In genomic region chr3:140434261-140434905, GRCh38 we compare ENCODE assay signal across 18 cellular contexts.
"Had no signal": no experiment of that assay in that cellular context is flagged by ENCODE, and none has a peak within 500 bp of the region (broad histone marks: within the 10 kb centered on the region; RNA-seq: fewer than 3 reads in every experiment).

No MANE protein-coding gene starts in this region.

- H3K4me3 Mint-ChIP-seq: central memory CD8-positive, alpha-beta T cell; effector memory CD8-positive, alpha-beta T cell; mesothelial cell of epicardium; natural killer cell; neural crest cell had no signal

- H3K36me3 ChIP-seq: heart left ventricle, prostate gland, right lobe of liver had no signal

- H3K27me3 ChIP-seq: heart left ventricle, right lobe of liver had no signal

- H3K4me1 Mint-ChIP-seq: central memory CD8-positive, alpha-beta T cell; natural killer cell; stimulated activated naive B cell treated with anti-CD40 and anti-IgM and Interleukin-4, amounts not matched to agents 10 μg/mL and 1 μg/mL and 100 μg/mL, for 72 hours had no signal

- H3K4me3 ChIP-seq: heart left ventricle, prostate gland, right lobe of liver had no signal

- H3K9me3 Mint-ChIP-seq: central memory CD8-positive, alpha-beta T cell; effector memory CD8-positive, alpha-beta T cell; mesothelial cell of epicardium; natural killer cell; neural crest cell; stimulated activated naive B cell treated with anti-CD40 and anti-IgM and Interleukin-4, amounts not matched to agents 10 μg/mL and 1 μg/mL and 100 μg/mL, for 72 hours had no signal

- H3K4me1 ChIP-seq: foreskin keratinocyte, parathyroid adenoma, prostate gland, right lobe of liver had no signal

- H3K27ac Mint-ChIP-seq: effector memory CD8-positive, alpha-beta T cell; mesothelial cell of epicardium; natural killer cell; stimulated activated naive B cell treated with anti-CD40 and anti-IgM and Interleukin-4, amounts not matched to agents 10 μg/mL and 1 μg/mL and 100 μg/mL, for 72 hours had no signal

- H3K36me3 Mint-ChIP-seq: mesothelial cell of epicardium; natural killer cell; stimulated activated naive B cell treated with anti-CD40 and anti-IgM and Interleukin-4, amounts not matched to agents 10 μg/mL and 1 μg/mL and 100 μg/mL, for 72 hours had no signal

- DNase-seq: effector memory CD8-positive, alpha-beta T cell; foreskin keratinocyte; heart left ventricle; hippocampal formation; kidney glomerular epithelial cell; mammary epithelial cell; natural killer cell; nucleus accumbens; right lobe of liver; stimulated activated CD4-positive, alpha-beta T cell treated with anti-CD3 and anti-CD28 coated beads, Interleukin-4, amount 100 ng/mL, for 1 hour; stimulated activated CD8-positive, alpha-beta memory T cell treated with anti-CD3 and anti-CD28 coated beads, Interleukin-4, amount 100 ng/mL, for 48 hours; stimulated activated naive B cell treated with anti-CD40 and anti-IgM and Interleukin-4, amounts not matched to agents 10 μg/mL and 1 μg/mL and 100 μg/mL, for 72 hours; trophoblast cell had no signal

- H2AFZ ChIP-seq: parathyroid adenoma had no signal

- ATAC-seq: effector memory CD8-positive, alpha-beta T cell; foreskin keratinocyte; heart left ventricle; natural killer cell; right lobe of liver had no signal

- H3K9me3 ChIP-seq: heart left ventricle, prostate gland, right lobe of liver had no signal

- H3K79me2 ChIP-seq: parathyroid adenoma had no signal

- H3K27ac ChIP-seq: foreskin keratinocyte, heart left ventricle, parathyroid adenoma, prostate gland, right lobe of liver had no signal
